In the genomic region with DNA sequence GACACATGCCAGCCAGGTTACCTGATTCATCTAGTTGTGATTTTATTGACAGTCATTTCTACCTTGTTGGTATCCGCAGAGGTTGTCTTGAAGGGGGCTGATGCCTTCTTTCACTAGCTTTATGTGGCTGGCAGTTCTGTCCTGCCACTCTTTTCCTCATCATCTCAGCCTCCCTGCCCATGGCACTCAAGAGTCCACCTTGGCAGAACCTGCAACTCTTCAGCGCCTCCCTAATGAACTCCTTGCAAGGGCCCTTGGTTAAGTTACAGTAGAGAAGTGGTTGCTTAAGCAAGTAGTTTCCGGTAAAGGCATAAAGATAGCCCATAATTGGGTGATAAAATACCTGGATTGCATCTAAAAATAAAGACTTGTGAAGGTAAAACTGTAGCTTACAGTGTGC, we compare ENCODE assay signal across 24 cellular contexts.
DNase-seq lines count a peak whose midpoint lies in the region; ATAC-seq, FAIRE-seq and TF ChIP-seq lines count a peak whose summit lies in the region.
"Had no signal": no experiment of that assay in that cellular context is flagged by ENCODE, and none has a peak within 500 bp of the region (broad histone marks: within the 10 kb centered on the region; RNA-seq: fewer than 3 reads in every experiment).

No MANE protein-coding gene starts in this region.

- TF ChIP-seq POLR2A in thyroid gland (IDR thresholded peaks at IDR 0.05), result no peak
- no peak for TF ChIP-seq POLR2A in GM12891 (IDR thresholded peaks at IDR 0.05; ENCODE audit: low read depth, low read length)

- H3K4me1 ChIP-seq in left lung, result no peaks in the 10 kb centered on the region
- no peaks in the 10 kb centered on the region for H3K4me1 ChIP-seq in lower lobe of right lung
- peaks cover 0 to 3% of the 10 kb centered on the region in 2 donors for H3K4me1 ChIP-seq in thyroid gland
- H3K4me1 ChIP-seq: BE2C, BLaER1 had no signal

- no peak overlapping the region for H3K27ac ChIP-seq in left lung
- H3K27ac ChIP-seq in lower lobe of right lung, result no peak overlapping the region
- H3K27ac ChIP-seq in thyroid gland, result no peak overlapping the region
- H3K27ac ChIP-seq: BLaER1 had no signal

- 61 to 76% methylated on average over 3 of the region's 3 CpGs for WGBS in thyroid gland, 2 donors

- FAIRE-seq in GM12891 (lab: Jason Lieb, UNC), result no peak
- FAIRE-seq: A204.1, GM12878, GM19239 had no signal

- ATAC-seq in left lung (peak; percentile 89), lower lobe of right lung (peak; percentile 51 to 74)
- ATAC-seq in stimulated activated naive CD8-positive, alpha-beta T cell treated with anti-CD3 and anti-CD28 coated beads, Interleukin-15, Interleukin-2, amounts not matched to agents 100 U/mL and 50 U/mL, for 24 hours, result no peak
- ATAC-seq: GM12878 had no signal

- intact Hi-C loops in left lung (cut with DNase I) (no loop called here), lower lobe of right lung (cut with DNase I) (no loop called here), thyroid gland (cut with DNase I) (no loop called here)

- H3K36me3 ChIP-seq in left lung, result no peaks in the 10 kb centered on the region
- no peaks in the 10 kb centered on the region for H3K36me3 ChIP-seq in lower lobe of right lung
- H3K36me3 ChIP-seq in thyroid gland, result no peaks in the 10 kb centered on the region
- H3K36me3 ChIP-seq: BE2C, BLaER1 had no signal

- H3K27me3 ChIP-seq in left lung (no peaks in the 10 kb centered on the region), lower lobe of right lung (ENCODE audit: low read depth) (no peaks in the 10 kb centered on the region), thyroid gland (no peaks in the 10 kb centered on the region)
- H3K27me3 ChIP-seq: BE2C, BLaER1 had no signal

- TF ChIP-seq CTCF in left lung (IDR thresholded peaks at IDR 0.05), result no peak
- no peak for TF ChIP-seq CTCF in lower lobe of right lung (IDR thresholded peaks at IDR 0.05)
- no peak for TF ChIP-seq CTCF in thyroid gland (IDR thresholded peaks at IDR 0.05)

- H3K9me3 ChIP-seq in left lung, result no peaks in the 10 kb centered on the region
- H3K9me3 ChIP-seq in lower lobe of right lung, result no peaks in the 10 kb centered on the region
- H3K9me3 ChIP-seq in thyroid gland, result no peaks in the 10 kb centered on the region
- H3K9me3 ChIP-seq: BE2C, BLaER1 had no signal

- H3K4me3 ChIP-seq in left lung, result no peak overlapping the region
- H3K4me3 ChIP-seq in lower lobe of right lung, result no peak overlapping the region
- no peak overlapping the region for H3K4me3 ChIP-seq in thyroid gland (replicated peaks in 1 of 3)
- H3K4me3 ChIP-seq: BLaER1, GM12878 had no signal

- peak in 1 of 2 donors; percentile 55 for DNase-seq in left lung
- no peak for DNase-seq in lower lobe of right lung
- peak; percentile 29 to 38 for DNase-seq in thyroid gland
- DNase-seq in GM12891 (ENCODE audit: insufficient read length, low spot score), result no peak
- no peak for DNase-seq in stimulated activated naive CD8-positive, alpha-beta T cell treated with anti-CD3 and anti-CD28 coated beads, Interleukin-15, Interleukin-2, amounts not matched to agents 100 U/mL and 50 U/mL, for 24 hours
- DNase-seq in NCI-H2171 treated with DMSO at 0.1 percent for 48 hours (lab: John Stamatoyannopoulos, UW), result no peak
- DNase-seq: 8988T; ACHN; BE2C; C1 segment of cervical spinal cord; CD4-positive, alpha-beta memory T cell; CD4-positive, CD25-positive, alpha-beta regulatory T cell; CD8-positive, alpha-beta memory T cell; COR-L47; DMS 273 treated with DMSO at 0.1 percent for 48 hours; DMS153; DMS53; DND-41; EL; GDM1 had no signal

TF ChIP-seq in GM12891, 5 proteins besides CTCF, POLR2A, EP300 and RAD21:
- no peak for TF ChIP-seq POU2F2 (IDR thresholded peaks at IDR 0.05; ENCODE audit: low read depth, low read length)
- TF ChIP-seq TAF1 (IDR thresholded peaks at IDR 0.05; ENCODE audit: low read depth, low read length), result no peak
- no peak for TF ChIP-seq SPI1 (IDR thresholded peaks at IDR 0.05; ENCODE audit: low read depth, low read length)
- no peak for TF ChIP-seq POLR2AphosphoS5 (IDR thresholded peaks at IDR 0.05; ENCODE audit: low read depth, low read length)
- no peak for TF ChIP-seq PAX5 (IDR thresholded peaks at IDR 0.05; ENCODE audit: insufficient read depth, low read length, severe bottlenecking)
TF ChIP-seq in GM12891: peak in this region for 0.

Comparison
In these comparisons a context has a peak if more than half of its experiments do, and no peak if none do; other contexts are left out.
1. DNase-seq: peak in thyroid gland (2 of 2); none in lower lobe of right lung (single experiment), GM12891 (single experiment), stimulated activated naive CD8-positive, alpha-beta T cell treated with anti-CD3 and anti-CD28 coated beads, Interleukin-15, Interleukin-2, amounts not matched to agents 100 U/mL and 50 U/mL, for 24 hours (single experiment) and NCI-H2171 treated with DMSO at 0.1 percent for 48 hours (single experiment).